3 cellular contexts compared by ENCODE assay signal in the genomic region with DNA sequence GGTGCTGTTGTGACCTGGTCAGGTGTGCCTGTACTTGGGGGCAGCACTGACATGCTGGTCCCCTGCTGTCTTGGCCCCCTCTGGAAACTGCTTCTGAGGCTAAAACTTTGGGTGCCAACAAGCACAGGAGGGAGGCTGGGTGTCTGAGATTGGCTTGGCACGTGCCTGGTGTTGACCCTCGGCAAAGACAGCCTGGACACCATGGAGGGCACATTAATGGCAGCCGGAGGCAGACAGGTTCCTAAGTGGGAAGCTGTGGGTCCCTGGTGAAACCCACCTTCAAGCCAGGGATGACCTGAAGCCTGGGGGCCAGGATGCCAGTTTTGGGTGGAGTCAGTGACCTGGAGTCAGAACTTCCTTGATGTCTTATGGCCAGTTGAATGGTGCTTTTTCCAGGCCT.
"Had no signal": no experiment of that assay in that cellular context is flagged by ENCODE, and none has a peak within 500 bp of the region (broad histone marks: within the 10 kb centered on the region; RNA-seq: fewer than 3 reads in every experiment).

No MANE protein-coding gene starts in this region.

- DNase-seq: HCEC 1CT had no signal

- H3K4me2 ChIP-seq: GM23338 had no signal

- H2AFZ ChIP-seq: GM23338 had no signal

- H3K4me3 ChIP-seq: GM23338 had no signal

- H3K27ac ChIP-seq: HL-60 had no signal
